23 cellular contexts compared by ENCODE assay signal in genomic region chr9:87267251-87267679, GRCh38.
DNase-seq lines count a peak whose midpoint lies in the region; ATAC-seq and TF ChIP-seq lines count a peak whose summit lies in the region.
"Had no signal": no experiment of that assay in that cellular context is flagged by ENCODE, and none has a peak within 500 bp of the region (broad histone marks: within the 10 kb centered on the region; RNA-seq: fewer than 3 reads in every experiment).

No MANE protein-coding gene starts in this region.

- H3K27ac Mint-ChIP-seq in chondrocyte (ENCODE audit: unreplicated experiment), result peak overlapping the region; percentile 75
- no peak overlapping the region for H3K27ac Mint-ChIP-seq in stimulated activated naive CD8-positive, alpha-beta T cell treated with anti-CD3 and anti-CD28 coated beads, Interleukin-15, amount 100 ng/mL, for 72 hours
- H3K27ac Mint-ChIP-seq in activated naive CD4-positive, alpha-beta T cell treated with anti-CD3 and anti-CD28 coated beads, Interleukin-2, amount 10 ng/mL, durations not matched to agents 7 days and 5 days, result no peak overlapping the region
- H3K27ac Mint-ChIP-seq: activated CD4-positive, alpha-beta memory T cell treated with anti-CD3 and anti-CD28 coated beads, Interleukin-2, amount 10 ng/mL, durations not matched to agents 7 days and 5 days; activated naive CD4-positive, alpha-beta T cell treated with anti-CD3 and anti-CD28 coated beads, Interleukin-2, amount 50 U/mL, for 72 hours; CD4-positive, alpha-beta memory T cell; stimulated activated effector memory CD8-positive, alpha-beta T cell treated with anti-CD3 and anti-CD28 coated beads, Interleukin-12 subunit alpha, Interleukin-12 subunit beta, amount 100 ng/mL, for 72 hours; T-helper 1 cell treated with Interleukin-12 subunit alpha and Interleukin-12 subunit beta and Interleukin-4 antibody, amounts not matched to agents 30 μg/mL and 1 μg/mL, for 36 hours had no signal

- ATAC-seq in right cardiac atrium, result peak; percentile 61 to 77
- ATAC-seq in stimulated activated naive CD8-positive, alpha-beta T cell treated with anti-CD3 and anti-CD28 coated beads, Interleukin-15, amount 100 ng/mL, for 72 hours, result no peak
- ATAC-seq: activated naive CD4-positive, alpha-beta T cell treated with anti-CD3 and anti-CD28 coated beads, Interleukin-2, amount 50 U/mL, for 72 hours; activated T-cell treated with anti-CD3 and anti-CD28 coated beads, Interleukin-2, amount 50 U/mL, for 4 hours; mucosa of descending colon; stimulated activated effector memory CD8-positive, alpha-beta T cell treated with anti-CD3 and anti-CD28 coated beads, Interleukin-12 subunit alpha, Interleukin-12 subunit beta, amount 100 ng/mL, for 72 hours had no signal

- H3K9me3 Mint-ChIP-seq in chondrocyte (ENCODE audit: low read depth), result peaks cover 6% of the 10 kb centered on the region
- H3K9me3 Mint-ChIP-seq in stimulated activated naive CD8-positive, alpha-beta T cell treated with anti-CD3 and anti-CD28 coated beads, Interleukin-15, amount 100 ng/mL, for 72 hours, result no peaks in the 10 kb centered on the region
- no peaks in the 10 kb centered on the region for H3K9me3 Mint-ChIP-seq in activated naive CD4-positive, alpha-beta T cell treated with anti-CD3 and anti-CD28 coated beads, Interleukin-2, amount 10 ng/mL, durations not matched to agents 7 days and 5 days
- H3K9me3 Mint-ChIP-seq: activated CD4-positive, alpha-beta memory T cell treated with anti-CD3 and anti-CD28 coated beads, Interleukin-2, amount 10 ng/mL, durations not matched to agents 7 days and 5 days; activated naive CD4-positive, alpha-beta T cell treated with anti-CD3 and anti-CD28 coated beads, Interleukin-2, amount 50 U/mL, for 72 hours; activated T-cell treated with anti-CD3 and anti-CD28 coated beads, Interleukin-2, amount 50 U/mL, for 4 hours; CD4-positive, alpha-beta memory T cell; stimulated activated effector memory CD8-positive, alpha-beta T cell treated with anti-CD3 and anti-CD28 coated beads, Interleukin-12 subunit alpha, Interleukin-12 subunit beta, amount 100 ng/mL, for 72 hours; T-helper 1 cell treated with Interleukin-12 subunit alpha and Interleukin-12 subunit beta and Interleukin-4 antibody, amounts not matched to agents 30 μg/mL and 1 μg/mL, for 36 hours had no signal

- no peaks in the 10 kb centered on the region for H3K9me3 ChIP-seq in right cardiac atrium (ENCODE audit: control insufficient read depth, low read length)
- H3K9me3 ChIP-seq in skeletal muscle satellite cell (replicated peaks; ENCODE audit: low read length), result no peaks in the 10 kb centered on the region
- H3K9me3 ChIP-seq: mucosa of descending colon, ovary had no signal

- H3K4me3 Mint-ChIP-seq in chondrocyte (ENCODE audit: unreplicated experiment), result no peak overlapping the region
- no peak overlapping the region for H3K4me3 Mint-ChIP-seq in stimulated activated naive CD8-positive, alpha-beta T cell treated with anti-CD3 and anti-CD28 coated beads, Interleukin-15, amount 100 ng/mL, for 72 hours
- H3K4me3 Mint-ChIP-seq in activated naive CD4-positive, alpha-beta T cell treated with anti-CD3 and anti-CD28 coated beads, Interleukin-2, amount 10 ng/mL, durations not matched to agents 7 days and 5 days, result no peak overlapping the region
- H3K4me3 Mint-ChIP-seq: activated CD4-positive, alpha-beta memory T cell treated with anti-CD3 and anti-CD28 coated beads, Interleukin-2, amount 10 ng/mL, durations not matched to agents 7 days and 5 days; activated T-cell treated with anti-CD3 and anti-CD28 coated beads, Interleukin-2, amount 50 U/mL, for 4 hours; CD4-positive, alpha-beta memory T cell; stimulated activated effector memory CD8-positive, alpha-beta T cell treated with anti-CD3 and anti-CD28 coated beads, Interleukin-12 subunit alpha, Interleukin-12 subunit beta, amount 100 ng/mL, for 72 hours; T-helper 1 cell treated with Interleukin-12 subunit alpha and Interleukin-12 subunit beta and Interleukin-4 antibody, amounts not matched to agents 30 μg/mL and 1 μg/mL, for 36 hours had no signal

- intact Hi-C loops in right cardiac atrium (cut with DNase I), result no loop called here

- H3K36me3 ChIP-seq in skeletal muscle satellite cell (ENCODE audit: insufficient read depth, low read length), result no peaks in the 10 kb centered on the region
- H3K36me3 ChIP-seq: cardiac muscle cell, ovary, WERI-Rb-1 had no signal

- CTCF ChIA-PET in activated naive CD4-positive, alpha-beta T cell treated with anti-CD3 and anti-CD28 coated beads, Interleukin-2, amount 10 ng/mL, durations not matched to agents 7 days and 5 days (lab: Charles Lee), result no interaction called here

- peaks cover 3% of the 10 kb centered on the region for H3K36me3 Mint-ChIP-seq in chondrocyte (ENCODE audit: low read depth)
- H3K36me3 Mint-ChIP-seq in activated naive CD4-positive, alpha-beta T cell treated with anti-CD3 and anti-CD28 coated beads, Interleukin-2, amount 10 ng/mL, durations not matched to agents 7 days and 5 days, result no peaks in the 10 kb centered on the region
- H3K36me3 Mint-ChIP-seq: activated naive CD4-positive, alpha-beta T cell treated with anti-CD3 and anti-CD28 coated beads, Interleukin-2, amount 50 U/mL, for 72 hours; CD4-positive, alpha-beta memory T cell; stimulated activated effector memory CD8-positive, alpha-beta T cell treated with anti-CD3 and anti-CD28 coated beads, Interleukin-12 subunit alpha, Interleukin-12 subunit beta, amount 100 ng/mL, for 72 hours had no signal

- peak overlapping the region; percentile 69 for H3K9ac ChIP-seq in skeletal muscle satellite cell (ENCODE audit: low read depth, low read length)

- peak overlapping the region; percentile 34 for H3K27ac ChIP-seq in right cardiac atrium (ENCODE audit: low read length)
- H3K27ac ChIP-seq: cardiac muscle cell, ovary, WERI-Rb-1 had no signal

- WGBS in right cardiac atrium, result 60% methylated on average over 8 of the region's 8 CpGs

- peak overlapping the region; percentile 32 for H3K4me2 ChIP-seq in skeletal muscle satellite cell (ENCODE audit: low read length)

- peaks cover 52% of the 10 kb centered on the region for H3K4me1 Mint-ChIP-seq in chondrocyte (ENCODE audit: low read depth)
- no peaks in the 10 kb centered on the region for H3K4me1 Mint-ChIP-seq in stimulated activated naive CD8-positive, alpha-beta T cell treated with anti-CD3 and anti-CD28 coated beads, Interleukin-15, amount 100 ng/mL, for 72 hours
- peaks cover 4% of the 10 kb centered on the region for H3K4me1 Mint-ChIP-seq in activated naive CD4-positive, alpha-beta T cell treated with anti-CD3 and anti-CD28 coated beads, Interleukin-2, amount 10 ng/mL, durations not matched to agents 7 days and 5 days

- TF ChIP-seq CTCF in AG10803 (conservative IDR thresholded peaks at IDR 0.05; ENCODE audit: low read length) (no peak), chondrocyte (IDR thresholded peaks at IDR 0.05) (no peak)

- no peaks in the 10 kb centered on the region for H3K27me3 ChIP-seq in right cardiac atrium (ENCODE audit: control insufficient read depth, insufficient read depth)
- no peaks in the 10 kb centered on the region for H3K27me3 ChIP-seq in skeletal muscle satellite cell (ENCODE audit: control insufficient read depth, insufficient read depth, low read length)
- H3K27me3 ChIP-seq: cardiac muscle cell, ovary had no signal

- no peaks in the 10 kb centered on the region for H3K27me3 Mint-ChIP-seq in chondrocyte (ENCODE audit: low read depth)
- H3K27me3 Mint-ChIP-seq in stimulated activated naive CD8-positive, alpha-beta T cell treated with anti-CD3 and anti-CD28 coated beads, Interleukin-15, amount 100 ng/mL, for 72 hours, result peaks cover 47% of the 10 kb centered on the region
- peaks cover 5% of the 10 kb centered on the region for H3K27me3 Mint-ChIP-seq in activated naive CD4-positive, alpha-beta T cell treated with anti-CD3 and anti-CD28 coated beads, Interleukin-2, amount 10 ng/mL, durations not matched to agents 7 days and 5 days

- H3K4me1 ChIP-seq in right cardiac atrium (ENCODE audit: control insufficient read depth, insufficient read depth, low read length), result peaks cover 6% of the 10 kb centered on the region
- H3K4me1 ChIP-seq in skeletal muscle satellite cell (ENCODE audit: control insufficient read depth, insufficient read depth, low read length), result peaks cover 58% of the 10 kb centered on the region

- H3K4me3 ChIP-seq in AG10803 (ENCODE audit: low read length) (no peak overlapping the region), right cardiac atrium (ENCODE audit: low read length) (no peak overlapping the region), skeletal muscle satellite cell (ENCODE audit: low read length) (peak overlapping the region; percentile 6)
- H3K4me3 ChIP-seq: cardiac muscle cell, mucosa of descending colon, ovary had no signal

- peak; percentile 85 for DNase-seq in AG10803 (ENCODE audit: low read depth)
- DNase-seq in chondrocyte (ENCODE audit: low spot score), result no peak
- DNase-seq in right cardiac atrium, result peak in 2 of 3 donors; percentile 49 to 61
- DNase-seq in dedifferentiated amniotic fluid mesenchymal stem cell (ENCODE audit: extremely low spot score), result no peak
- no peak for DNase-seq in SHP77 (lab: John Stamatoyannopoulos, UW)
- DNase-seq in stimulated activated naive CD8-positive, alpha-beta T cell treated with anti-CD3 and anti-CD28 coated beads, Interleukin-15, amount 100 ng/mL, for 72 hours, result no peak
- DNase-seq in activated naive CD4-positive, alpha-beta T cell treated with anti-CD3 and anti-CD28 coated beads, Interleukin-2, amount 10 ng/mL, durations not matched to agents 7 days and 5 days, result no peak
- DNase-seq: activated CD4-positive, alpha-beta memory T cell treated with anti-CD3 and anti-CD28 coated beads, Interleukin-2, amount 10 ng/mL, durations not matched to agents 7 days and 5 days; activated T-cell treated with anti-CD3 and anti-CD28 coated beads, Interleukin-2, amount 50 U/mL, for 4 hours; CD4-positive, alpha-beta memory T cell; DMS79; Kasumi-1; kidney glomerular epithelial cell; mucosa of descending colon; NCI-H1436 treated with DMSO at 0.1 percent for 48 hours; NCI-H446 treated with DMSO at 0.1 percent for 48 hours; WERI-Rb-1 had no signal

Comparison
In these comparisons a context has a peak if more than half of its experiments do, and no peak if none do; other contexts are left out.
1. DNase-seq: peak in AG10803 (single experiment) and right cardiac atrium (2 of 3); none in chondrocyte (single experiment), dedifferentiated amniotic fluid mesenchymal stem cell (single experiment), SHP77 (0 of 2), stimulated activated naive CD8-positive, alpha-beta T cell treated with anti-CD3 and anti-CD28 coated beads, Interleukin-15, amount 100 ng/mL, for 72 hours (0 of 2) and activated naive CD4-positive, alpha-beta T cell treated with anti-CD3 and anti-CD28 coated beads, Interleukin-2, amount 10 ng/mL, durations not matched to agents 7 days and 5 days (single experiment).